In genomic region chr11:124760205-124760652, GRCh38 we compare ENCODE assay signal across 11 cellular contexts. TPM values are rescaled to one million over a fixed set of nuclear protein-coding genes. Genes with fewer than 3 reads are reported as not detected.
A peak's percentile ranks its signal among the peaks of the same experiment; 100 is the strongest.
DNase-seq lines count a peak whose midpoint lies in the region; ATAC-seq, FAIRE-seq and TF ChIP-seq lines count a peak whose summit lies in the region.
"Had no signal": no experiment of that assay in that cellular context is flagged by ENCODE, and none has a peak within 500 bp of the region (broad histone marks: within the 10 kb centered on the region; RNA-seq: fewer than 3 reads in every experiment).

No MANE protein-coding gene starts in this region.

- H3K4me3 ChIP-seq in prostate gland, result peak overlapping the region in 1 of 2 donors; percentile 5

- peak overlapping the region; percentile 31 to 43 for H3K27ac ChIP-seq in prostate gland

- no peak for FAIRE-seq in HTR-8/SVneo (lab: Jason Lieb, UNC)
- FAIRE-seq: GM18507 had no signal

- H3K4me3 Mint-ChIP-seq in endothelial cell (ENCODE audit: unreplicated experiment), result peak overlapping the region; percentile 98

- H3K9me3 ChIP-seq in prostate gland, result no peaks in the 10 kb centered on the region

- peak; percentile 34 for ATAC-seq in HG02852 (IDR thresholded peaks at IDR 0.05; ENCODE audit: unreplicated experiment)
- no peak for ATAC-seq in GM19035 (IDR thresholded peaks at IDR 0.05; ENCODE audit: unreplicated experiment)
- no peak for ATAC-seq in GM18861 (IDR thresholded peaks at IDR 0.05; ENCODE audit: unreplicated experiment)

- intact Hi-C loops in prostate gland (cut with DNase I), result no loop called here

- WGBS in prostate gland, result 27% methylated on average over 15 of the region's 25 CpGs

- H3K27me3 Mint-ChIP-seq in endothelial cell (ENCODE audit: unreplicated experiment), result peaks cover 20% of the 10 kb centered on the region

- DNase-seq in endothelial cell (ENCODE audit: low spot score) (peak; percentile 42), prostate gland (ENCODE audit: low spot score) (no peak), HTR-8/SVneo (ENCODE audit: insufficient read length, low spot score) (no peak)
- no peak for DNase-seq in activated CD8-positive, alpha-beta memory T cell treated with anti-CD3 and anti-CD28 coated beads, Interleukin-2, amount 50 U/mL, for 4 hours
- DNase-seq: activated naive CD4-positive, alpha-beta T cell treated with anti-CD3 and anti-CD28 coated beads, Interleukin-2, amount 50 U/mL, for 16 hours had no signal

- no peaks in the 10 kb centered on the region for H3K36me3 ChIP-seq in prostate gland

- H3K27ac Mint-ChIP-seq in endothelial cell (ENCODE audit: unreplicated experiment), result peak overlapping the region; percentile 97

- peaks cover 13% of the 10 kb centered on the region for H3K4me1 ChIP-seq in prostate gland (replicated peaks)

- TF ChIP-seq CTCF in endothelial cell (IDR thresholded peaks at IDR 0.05; ENCODE audit: unreplicated experiment) (no peak), prostate gland (IDR thresholded peaks at IDR 0.05) (no peak)

- H3K9me3 Mint-ChIP-seq in endothelial cell (ENCODE audit: unreplicated experiment), result no peaks in the 10 kb centered on the region

- peak; percentile 26 for TF ChIP-seq POLR2A in GM15510 (IDR thresholded peaks at IDR 0.05; ENCODE audit: borderline replicate concordance, extremely low read depth, insufficient read length)
- TF ChIP-seq POLR2A in prostate gland (IDR thresholded peaks at IDR 0.05), result no peak

- H3K4me1 Mint-ChIP-seq in endothelial cell (ENCODE audit: unreplicated experiment), result peaks cover 42% of the 10 kb centered on the region

- peaks cover 19% of the 10 kb centered on the region for H3K27me3 ChIP-seq in prostate gland (replicated peaks; ENCODE audit: insufficient read depth)

- peaks cover 47% of the 10 kb centered on the region for H3K36me3 Mint-ChIP-seq in endothelial cell (ENCODE audit: low read depth, unreplicated experiment)

RNA-seq across cellular contexts. Expression of gene ESAM, which starts 1.9 kb away (rescaled TPM):
- 490 TPM for total RNA-seq in endothelial cell (ENCODE audit: unreplicated experiment)
- 10 to 100 TPM; 12.1 to 18.6 TPM for total RNA-seq in prostate gland

RNA-seq across cellular contexts. Expression of gene VSIG2, which starts 8.2 kb away (rescaled TPM):
- total RNA-seq in endothelial cell (ENCODE audit: unreplicated experiment) (8.6 TPM), prostate gland (10 to 100 TPM; 28.2 to 38.6 TPM)
- total RNA-seq: myocyte had no signal

RNA-seq across cellular contexts. Expression of gene NRGN, which starts 20.5 kb away (rescaled TPM):
- total RNA-seq in endothelial cell (ENCODE audit: unreplicated experiment), result 17.0 TPM
- 1 to 10 TPM; 1.2 to 1.8 TPM for total RNA-seq in prostate gland
- total RNA-seq: myocyte had no signal

RNA-seq across cellular contexts. Expression of gene MSANTD2, which starts 40.0 kb away (rescaled TPM):
- total RNA-seq in endothelial cell (ENCODE audit: unreplicated experiment), result 32.4 TPM
- 10 to 100 TPM; 12.3 to 22.9 TPM for total RNA-seq in prostate gland

Comparison
In these comparisons a context has a peak if more than half of its experiments do, and no peak if none do; other contexts are left out.
1. RNA of gene ESAM, which starts 1.9 kb away (total RNA-seq): 490 TPM in endothelial cell (single experiment); 12.1 to 18.6 TPM in prostate gland; every median in the first group is over 10 times any median in the second.